17 cellular contexts compared by ENCODE assay signal in genomic region chr5:73317523-73317922, GRCh38.
DNase-seq lines count a peak whose midpoint lies in the region; ATAC-seq, FAIRE-seq and TF ChIP-seq lines count a peak whose summit lies in the region.
"Had no signal": no experiment of that assay in that cellular context is flagged by ENCODE, and none has a peak within 500 bp of the region (broad histone marks: within the 10 kb centered on the region; RNA-seq: fewer than 3 reads in every experiment).

No MANE protein-coding gene starts in this region.

- CTCF ChIA-PET in WTC11 (lab: Charles Lee): no interaction called here

- TF ChIP-seq EP300 in Ishikawa (IDR thresholded peaks at IDR 0.05; ENCODE audit: borderline replicate concordance): peak; percentile 99

- ATAC-seq in WTC11: no peak
- ATAC-seq: GM12878 had no signal

- H3K36me3 ChIP-seq in bronchial epithelial cell (ENCODE audit: control insufficient read depth, insufficient read depth, low read length): no peaks in the 10 kb centered on the region
- H3K36me3 ChIP-seq in kidney epithelial cell (ENCODE audit: control insufficient read depth, insufficient read depth, low read length): no peaks in the 10 kb centered on the region

- H3K4me3 ChIP-seq in bronchial epithelial cell (ENCODE audit: low read depth, low read length): no peak overlapping the region
- no peak overlapping the region for H3K4me3 ChIP-seq in kidney epithelial cell (ENCODE audit: low read depth, low read length)
- H3K4me3 ChIP-seq: GM12878, GM23248 had no signal

- H3K27ac Mint-ChIP-seq in osteocyte (ENCODE audit: unreplicated experiment) (no peak overlapping the region), WTC11 (no peak overlapping the region)
- H3K27ac Mint-ChIP-seq: B cell; CD4-positive, alpha-beta T cell had no signal

- H3K9me3 Mint-ChIP-seq in osteocyte (ENCODE audit: unreplicated experiment) (peaks cover 3% of the 10 kb centered on the region), WTC11 (peaks cover 7% of the 10 kb centered on the region)
- H3K9me3 Mint-ChIP-seq: CD4-positive, alpha-beta T cell had no signal

- peaks cover 34% of the 10 kb centered on the region for H3K4me1 Mint-ChIP-seq in osteocyte (ENCODE audit: unreplicated experiment)
- H3K4me1 Mint-ChIP-seq in WTC11: peaks cover 14% of the 10 kb centered on the region
- H3K4me1 Mint-ChIP-seq: B cell had no signal

- H3K4me3 Mint-ChIP-seq in osteocyte (ENCODE audit: unreplicated experiment) (no peak overlapping the region), WTC11 (no peak overlapping the region)
- H3K4me3 Mint-ChIP-seq: B cell; CD4-positive, alpha-beta T cell had no signal

- POLR2A ChIA-PET in WTC11 (lab: Charles Lee): no interaction called here

- H3K36me3 Mint-ChIP-seq in osteocyte (ENCODE audit: unreplicated experiment) (no peaks in the 10 kb centered on the region), WTC11 (no peaks in the 10 kb centered on the region)

- DNase-seq in bronchial epithelial cell (ENCODE audit: low read depth) (no peak), kidney epithelial cell (ENCODE audit: low read depth) (peak; percentile 51), osteocyte (ENCODE audit: extremely low spot score, unreplicated experiment) (peak; percentile 62), DMS 273 treated with DMSO at 0.1 percent for 48 hours (lab: John Stamatoyannopoulos, UW) (no peak), WTC11 (ENCODE audit: low spot score) (no peak), foreskin melanocyte (no peak)
- no peak for DNase-seq in stimulated activated CD4-positive, alpha-beta T cell treated with anti-CD3 and anti-CD28 coated beads, Interleukin-1b, Interleukin-23, amount 100 ng/mL, for 48 hours
- DNase-seq: C1 segment of cervical spinal cord; Calu3; CD4-positive, alpha-beta T cell; DMS79 had no signal

- peak; percentile 91 for FAIRE-seq in bronchial epithelial cell (lab: Jason Lieb, UNC)
- FAIRE-seq: A204.1, GM12878, H54 had no signal

- H3K27me3 ChIP-seq in bronchial epithelial cell (ENCODE audit: control insufficient read depth, insufficient read depth, low read length) (no peaks in the 10 kb centered on the region), kidney epithelial cell (ENCODE audit: control insufficient read depth, insufficient read depth, low read length) (no peaks in the 10 kb centered on the region)

- TF ChIP-seq RAD21 in Ishikawa (IDR thresholded peaks at IDR 0.05; ENCODE audit: low read depth): peak; percentile 19; the same call in 1 of the 2 replicates

- H3K27me3 Mint-ChIP-seq in osteocyte (ENCODE audit: unreplicated experiment) (no peaks in the 10 kb centered on the region), WTC11 (ENCODE audit: low read depth) (peaks cover 25% of the 10 kb centered on the region)

- TF ChIP-seq CTCF in bronchial epithelial cell (IDR thresholded peaks at IDR 0.05; ENCODE audit: insufficient read depth, low read length, severe bottlenecking) (no peak), kidney epithelial cell (IDR thresholded peaks at IDR 0.05; ENCODE audit: insufficient read depth, low read length, poor library complexity, severe bottlenecking) (no peak), osteocyte (IDR thresholded peaks at IDR 0.05) (no peak), WTC11 (IDR thresholded peaks at IDR 0.05) (no peak)

TF ChIP-seq in Ishikawa, 13 proteins besides CTCF, POLR2A, EP300 and RAD21 (continues in another document):
- TF ChIP-seq, protein P1, sequence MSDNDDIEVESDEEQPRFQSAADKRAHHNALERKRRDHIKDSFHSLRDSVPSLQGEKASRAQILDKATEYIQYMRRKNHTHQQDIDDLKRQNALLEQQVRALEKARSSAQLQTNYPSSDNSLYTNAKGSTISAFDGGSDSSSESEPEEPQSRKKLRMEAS (IDR thresholded peaks at IDR 0.05): peak; percentile 60
- TF ChIP-seq CEBPB (IDR thresholded peaks at IDR 0.05) (peak; percentile 46; the same call in 1 of the 2 replicates), NFIC (IDR thresholded peaks at IDR 0.05) (peak; percentile 89), FOXM1 (IDR thresholded peaks at IDR 0.05; ENCODE audit: borderline replicate concordance, low read depth) (peak; percentile 93), YY1 (IDR thresholded peaks at IDR 0.05; ENCODE audit: low read depth) (no peak), EGR1 (IDR thresholded peaks at IDR 0.05) (no peak), TEAD4 (IDR thresholded peaks at IDR 0.05) (peak; percentile 92), ZBTB7A (IDR thresholded peaks at IDR 0.05; ENCODE audit: low read depth) (no peak)
- TF ChIP-seq, protein P2, sequence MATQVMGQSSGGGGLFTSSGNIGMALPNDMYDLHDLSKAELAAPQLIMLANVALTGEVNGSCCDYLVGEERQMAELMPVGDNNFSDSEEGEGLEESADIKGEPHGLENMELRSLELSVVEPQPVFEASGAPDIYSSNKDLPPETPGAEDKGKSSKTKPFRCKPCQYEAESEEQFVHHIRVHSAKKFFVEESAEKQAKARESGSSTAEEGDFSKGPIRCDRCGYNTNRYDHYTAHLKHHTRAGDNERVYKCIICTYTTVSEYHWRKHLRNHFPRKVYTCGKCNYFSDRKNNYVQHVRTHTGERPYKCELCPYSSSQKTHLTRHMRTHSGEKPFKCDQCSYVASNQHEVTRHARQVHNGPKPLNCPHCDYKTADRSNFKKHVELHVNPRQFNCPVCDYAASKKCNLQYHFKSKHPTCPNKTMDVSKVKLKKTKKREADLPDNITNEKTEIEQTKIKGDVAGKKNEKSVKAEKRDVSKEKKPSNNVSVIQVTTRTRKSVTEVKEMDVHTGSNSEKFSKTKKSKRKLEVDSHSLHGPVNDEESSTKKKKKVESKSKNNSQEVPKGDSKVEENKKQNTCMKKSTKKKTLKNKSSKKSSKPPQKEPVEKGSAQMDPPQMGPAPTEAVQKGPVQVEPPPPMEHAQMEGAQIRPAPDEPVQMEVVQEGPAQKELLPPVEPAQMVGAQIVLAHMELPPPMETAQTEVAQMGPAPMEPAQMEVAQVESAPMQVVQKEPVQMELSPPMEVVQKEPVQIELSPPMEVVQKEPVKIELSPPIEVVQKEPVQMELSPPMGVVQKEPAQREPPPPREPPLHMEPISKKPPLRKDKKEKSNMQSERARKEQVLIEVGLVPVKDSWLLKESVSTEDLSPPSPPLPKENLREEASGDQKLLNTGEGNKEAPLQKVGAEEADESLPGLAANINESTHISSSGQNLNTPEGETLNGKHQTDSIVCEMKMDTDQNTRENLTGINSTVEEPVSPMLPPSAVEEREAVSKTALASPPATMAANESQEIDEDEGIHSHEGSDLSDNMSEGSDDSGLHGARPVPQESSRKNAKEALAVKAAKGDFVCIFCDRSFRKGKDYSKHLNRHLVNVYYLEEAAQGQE (IDR thresholded peaks at IDR 0.05; ENCODE audit: low read depth): no peak
- TF ChIP-seq, protein P3, sequence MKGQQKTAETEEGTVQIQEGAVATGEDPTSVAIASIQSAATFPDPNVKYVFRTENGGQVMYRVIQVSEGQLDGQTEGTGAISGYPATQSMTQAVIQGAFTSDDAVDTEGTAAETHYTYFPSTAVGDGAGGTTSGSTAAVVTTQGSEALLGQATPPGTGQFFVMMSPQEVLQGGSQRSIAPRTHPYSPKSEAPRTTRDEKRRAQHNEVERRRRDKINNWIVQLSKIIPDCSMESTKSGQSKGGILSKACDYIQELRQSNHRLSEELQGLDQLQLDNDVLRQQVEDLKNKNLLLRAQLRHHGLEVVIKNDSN (IDR thresholded peaks at IDR 0.05): peak; percentile 34; the same call in 1 of the 2 replicates

TF ChIP-seq in WTC11, 78 proteins besides CTCF, POLR2A, EP300 and RAD21 (continues in another document):
- TF ChIP-seq ATF2 (CRISPR knock-in tag; IDR thresholded peaks at IDR 0.05; ENCODE audit: borderline replicate concordance, low read depth) (no peak), IRF1 (CRISPR knock-in tag; IDR thresholded peaks at IDR 0.05) (no peak), E2F1 (CRISPR knock-in tag; IDR thresholded peaks at IDR 0.05) (no peak), CREB1 (CRISPR knock-in tag; IDR thresholded peaks at IDR 0.05) (no peak), TCF7 (CRISPR knock-in tag; IDR thresholded peaks at IDR 0.05; ENCODE audit: low read depth) (no peak)
- TF ChIP-seq, protein P4, sequence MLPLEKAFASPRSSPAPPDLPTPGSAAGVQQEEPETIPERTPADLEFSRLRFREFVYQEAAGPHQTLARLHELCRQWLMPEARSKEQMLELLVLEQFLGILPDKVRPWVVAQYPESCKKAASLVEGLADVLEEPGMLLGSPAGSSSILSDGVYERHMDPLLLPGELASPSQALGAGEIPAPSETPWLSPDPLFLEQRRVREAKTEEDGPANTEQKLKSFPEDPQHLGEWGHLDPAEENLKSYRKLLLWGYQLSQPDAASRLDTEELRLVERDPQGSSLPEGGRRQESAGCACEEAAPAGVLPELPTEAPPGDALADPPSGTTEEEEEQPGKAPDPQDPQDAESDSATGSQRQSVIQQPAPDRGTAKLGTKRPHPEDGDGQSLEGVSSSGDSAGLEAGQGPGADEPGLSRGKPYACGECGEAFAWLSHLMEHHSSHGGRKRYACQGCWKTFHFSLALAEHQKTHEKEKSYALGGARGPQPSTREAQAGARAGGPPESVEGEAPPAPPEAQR (CRISPR knock-in tag; IDR thresholded peaks at IDR 0.05): no peak

Comparison
In these comparisons a context has a peak if more than half of its experiments do, and no peak if none do; other contexts are left out.
1. DNase-seq: peak in kidney epithelial cell (single experiment) and osteocyte (single experiment); none in bronchial epithelial cell (single experiment), DMS 273 treated with DMSO at 0.1 percent for 48 hours (single experiment), stimulated activated CD4-positive, alpha-beta T cell treated with anti-CD3 and anti-CD28 coated beads, Interleukin-1b, Interleukin-23, amount 100 ng/mL, for 48 hours (single experiment), WTC11 (single experiment) and foreskin melanocyte (single experiment).